Comparison of ENCODE assay signal across 26 cellular contexts in genomic region chr16:1732071-1732470, GRCh38.
"Had no signal": no experiment of that assay in that cellular context is flagged by ENCODE, and none has a peak within 500 bp of the region (broad histone marks: within the 10 kb centered on the region; RNA-seq: fewer than 3 reads in every experiment).

No MANE protein-coding gene starts in this region.

- H3K4me2 ChIP-seq: KMS-11 had no signal

- H3K4me3 ChIP-seq: MG63, SJSA1 had no signal

- DNase-seq: activated CD4-positive, alpha-beta T cell treated with anti-CD3 and anti-CD28 coated beads for 4 hours; activated CD4-positive, alpha-beta T cell treated with anti-CD3 and anti-CD28 coated beads, Interleukin-2, amount 50 U/mL, for 4 hours; activated CD8-positive, alpha-beta memory T cell treated with anti-CD3 and anti-CD28 coated beads, Interleukin-2, amount 50 U/mL, for 48 hours; activated CD8-positive, alpha-beta T cell treated with anti-CD3 and anti-CD28 coated beads, Interleukin-2, amount 10 ng/mL, durations not matched to agents 7 days and 5 days; activated effector memory CD4-positive, alpha-beta T cell treated with anti-CD3 and anti-CD28 coated beads, Interleukin-2, amount 50 U/mL, for 16 hours; activated naive CD4-positive, alpha-beta T cell treated with Interleukin-2 at 50 U/mL for 16 hours; activated naive CD8-positive, alpha-beta T cell treated with anti-CD3 and anti-CD28 coated beads for 36 hours; activated T-cell treated with anti-CD3 and anti-CD28 coated beads, Interleukin-2, amount 50 U/mL, for 1 hour; brain microvascular endothelial cell; MG63; MV-4-11; NCI-H1092 treated with DMSO at 0.1 percent for 48 hours; NCI-H1417 treated with DMSO at 0.1 percent for 48 hours; NCI-H2029; NCI-H2107; NCI-H226; NCI-H510A; NCI-H526 treated with DMSO at 0.1 percent for 48 hours; NCI-H82; RPMI8226; SHP77 had no signal

- H3K27me3 ChIP-seq: brain microvascular endothelial cell, MG63, SJSA1 had no signal

- H3K27ac Mint-ChIP-seq: activated CD8-positive, alpha-beta T cell treated with anti-CD3 and anti-CD28 coated beads, Interleukin-2, amount 10 ng/mL, durations not matched to agents 7 days and 5 days; activated naive CD8-positive, alpha-beta T cell treated with anti-CD3 and anti-CD28 coated beads for 36 hours; T-helper 1 cell treated with Interleukin-12 subunit alpha and Interleukin-12 subunit beta and Interleukin-4 antibody, amounts not matched to agents 30 μg/mL and 1 μg/mL, for 36 hours had no signal

- ATAC-seq: activated CD4-positive, CD25-positive, alpha-beta regulatory T cell treated with anti-CD3 and anti-CD28 coated beads, Interleukin-2, amount 50 U/mL, for 24 hours; activated CD8-positive, alpha-beta T cell treated with anti-CD3 and anti-CD28 coated beads, Interleukin-2, amount 10 ng/mL, durations not matched to agents 7 days and 5 days; Panc1 had no signal

- H3K4me3 Mint-ChIP-seq: activated CD8-positive, alpha-beta T cell treated with anti-CD3 and anti-CD28 coated beads, Interleukin-2, amount 10 ng/mL, durations not matched to agents 7 days and 5 days; activated naive CD8-positive, alpha-beta T cell treated with anti-CD3 and anti-CD28 coated beads for 36 hours; T-helper 1 cell treated with Interleukin-12 subunit alpha and Interleukin-12 subunit beta and Interleukin-4 antibody, amounts not matched to agents 30 μg/mL and 1 μg/mL, for 36 hours had no signal

- H3K4me1 ChIP-seq: SJSA1 had no signal

- H3K27me3 Mint-ChIP-seq: activated naive CD8-positive, alpha-beta T cell treated with anti-CD3 and anti-CD28 coated beads for 36 hours had no signal

- H3K27ac ChIP-seq: brain microvascular endothelial cell, KMS-11, SJSA1 had no signal

- H3K9ac ChIP-seq: KMS-11 had no signal

- H3K4me1 Mint-ChIP-seq: activated naive CD8-positive, alpha-beta T cell treated with anti-CD3 and anti-CD28 coated beads for 36 hours had no signal

- H3K9me3 Mint-ChIP-seq: activated naive CD8-positive, alpha-beta T cell treated with anti-CD3 and anti-CD28 coated beads for 36 hours; T-helper 1 cell treated with Interleukin-12 subunit alpha and Interleukin-12 subunit beta and Interleukin-4 antibody, amounts not matched to agents 30 μg/mL and 1 μg/mL, for 36 hours had no signal
